ENCODE assay signal across 1 cellular context in the genomic region with DNA sequence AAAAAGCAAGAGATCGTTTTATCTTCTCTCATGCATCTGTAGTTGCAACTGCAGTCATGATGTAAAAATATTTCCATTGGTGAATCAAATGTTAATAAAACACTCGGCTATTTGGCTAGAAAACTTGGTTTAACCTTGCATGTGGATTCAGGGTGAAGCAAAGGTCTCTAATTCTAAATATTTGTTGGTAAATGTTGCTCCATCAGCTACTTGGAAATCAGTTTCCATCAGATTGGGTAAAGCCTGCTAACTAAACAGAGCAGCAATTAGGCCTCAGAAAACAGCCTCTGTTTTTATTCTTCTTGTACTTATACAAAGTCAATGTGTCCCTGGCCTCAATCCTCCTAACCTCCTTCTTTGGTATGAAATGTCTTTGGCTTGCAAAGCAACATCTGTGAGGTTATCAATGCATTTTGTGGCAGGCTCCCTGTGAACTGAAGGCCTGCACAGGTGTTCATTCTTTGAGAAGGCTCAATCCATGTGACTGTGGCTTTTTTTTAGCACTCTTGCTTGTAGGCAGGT.
TF ChIP-seq lines count a peak whose summit lies in the region.

No MANE protein-coding gene starts in this region.

TF ChIP-seq in liver, 16 proteins besides CTCF, POLR2A, EP300 and RAD21 (continued from another document):
- TF ChIP-seq HNF4G (IDR thresholded peaks at IDR 0.05) (peak; percentile 68), YY1 (IDR thresholded peaks at IDR 0.05) (peak; percentile 88), EGR1 (IDR thresholded peaks at IDR 0.05; ENCODE audit: low read depth in 2 of 2) (peak; percentile 81 to 94), JUND (IDR thresholded peaks at IDR 0.05) (peak; percentile 78 to 93)
- TF ChIP-seq, protein P1, sequence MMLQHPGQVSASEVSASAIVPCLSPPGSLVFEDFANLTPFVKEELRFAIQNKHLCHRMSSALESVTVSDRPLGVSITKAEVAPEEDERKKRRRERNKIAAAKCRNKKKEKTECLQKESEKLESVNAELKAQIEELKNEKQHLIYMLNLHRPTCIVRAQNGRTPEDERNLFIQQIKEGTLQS (IDR thresholded peaks at IDR 0.05) = peak; percentile 81
TF ChIP-seq in liver: peak in this region for 15.
